1 cellular context compared by ENCODE assay signal in the genomic region with DNA sequence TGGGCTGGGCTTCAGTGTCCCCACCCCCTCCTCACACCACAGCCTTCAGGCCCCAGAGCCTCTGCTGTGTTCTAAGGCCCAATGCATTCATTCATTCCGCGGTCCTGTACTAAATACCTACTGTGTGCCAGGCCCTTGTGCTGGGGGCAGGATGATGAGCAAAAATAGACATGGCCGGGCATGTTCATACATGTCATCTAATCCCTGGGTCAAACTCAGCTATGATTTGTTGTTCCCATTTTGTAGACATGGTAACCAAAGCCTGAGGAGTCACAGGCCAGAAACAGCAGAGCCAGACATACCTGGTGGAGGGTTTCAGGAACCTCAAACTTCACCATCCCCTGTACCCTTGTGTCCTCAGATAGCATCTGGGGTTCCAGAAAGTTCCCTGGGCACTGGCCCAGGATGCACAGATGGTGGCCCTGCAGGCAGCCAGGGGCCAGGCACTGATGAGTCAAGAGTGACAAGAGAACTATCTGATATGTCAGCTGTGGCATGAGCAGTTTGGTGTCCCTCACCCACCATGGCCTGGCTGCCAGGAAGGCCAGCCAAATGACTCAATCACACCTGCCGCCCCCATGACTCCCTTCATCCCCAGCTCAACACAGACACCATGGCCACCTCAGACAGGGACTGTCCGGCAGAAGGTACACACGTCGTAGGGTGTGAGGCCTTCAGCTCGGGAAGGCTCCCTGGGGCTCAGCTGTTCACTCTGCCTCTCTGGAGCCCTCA.
TF ChIP-seq lines count a peak whose summit lies in the region.

No MANE protein-coding gene starts in this region.

TF ChIP-seq in SK-N-SH treated with all-trans-retinoic acid at 6 μM for 48 hours, 23 proteins besides CTCF, POLR2A, EP300 and RAD21 (continued from another document):
- TF ChIP-seq, protein P1, sequence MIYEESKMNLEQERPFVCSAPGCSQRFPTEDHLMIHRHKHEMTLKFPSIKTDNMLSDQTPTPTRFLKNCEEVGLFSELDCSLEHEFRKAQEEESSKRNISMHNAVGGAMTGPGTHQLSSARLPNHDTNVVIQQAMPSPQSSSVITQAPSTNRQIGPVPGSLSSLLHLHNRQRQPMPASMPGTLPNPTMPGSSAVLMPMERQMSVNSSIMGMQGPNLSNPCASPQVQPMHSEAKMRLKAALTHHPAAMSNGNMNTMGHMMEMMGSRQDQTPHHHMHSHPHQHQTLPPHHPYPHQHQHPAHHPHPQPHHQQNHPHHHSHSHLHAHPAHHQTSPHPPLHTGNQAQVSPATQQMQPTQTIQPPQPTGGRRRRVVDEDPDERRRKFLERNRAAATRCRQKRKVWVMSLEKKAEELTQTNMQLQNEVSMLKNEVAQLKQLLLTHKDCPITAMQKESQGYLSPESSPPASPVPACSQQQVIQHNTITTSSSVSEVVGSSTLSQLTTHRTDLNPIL (CRISPR knock-in tag; IDR thresholded peaks at IDR 0.05; ENCODE audit: low read depth): no peak
- TF ChIP-seq GLIS3 (CRISPR knock-in tag; IDR thresholded peaks at IDR 0.05) (no peak), TCF4 (CRISPR knock-in tag; IDR thresholded peaks at IDR 0.05; ENCODE audit: borderline replicate concordance) (no peak)
